Comparison of ENCODE assay signal across 9 cellular contexts in the genomic region with DNA sequence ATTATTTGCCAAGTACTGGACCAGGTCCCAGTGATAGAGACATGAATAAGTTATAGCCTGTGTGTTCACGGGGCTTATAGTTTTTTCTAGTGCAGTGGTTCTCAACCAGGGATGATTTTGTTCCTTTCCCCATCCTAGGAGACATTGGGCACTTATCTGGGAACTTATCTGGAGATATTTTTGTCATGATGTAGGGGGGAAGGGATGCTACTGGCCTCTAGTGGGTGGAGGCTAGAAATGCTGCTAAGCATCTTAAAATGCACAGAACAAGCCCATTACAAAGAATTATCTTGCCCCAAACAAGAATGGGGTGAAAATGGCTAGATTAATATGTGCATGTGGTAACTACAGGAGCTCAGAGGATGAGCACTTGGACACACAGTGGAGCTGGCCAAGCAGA.
DNase-seq lines count a peak whose midpoint lies in the region; ATAC-seq and TF ChIP-seq lines count a peak whose summit lies in the region.
"Had no signal": no experiment of that assay in that cellular context is flagged by ENCODE, and none has a peak within 500 bp of the region (broad histone marks: within the 10 kb centered on the region; RNA-seq: fewer than 3 reads in every experiment).

No MANE protein-coding gene starts in this region.

- H3K36me3 ChIP-seq in right lobe of liver, result no peaks in the 10 kb centered on the region
- H3K36me3 ChIP-seq in naive thymus-derived CD4-positive, alpha-beta T cell (ENCODE audit: control insufficient read depth in 2 of 3, insufficient read depth in 3 of 3, low read length in 3 of 3), result no peaks in the 10 kb centered on the region

- in situ Hi-C loops in SK-MEL-5 (cut with HindIII; ENCODE audit: low pct_unique_long_range_greater_than_20kb, low sequenced_read_pairs), result no loop called here

- TF ChIP-seq CTCF in right lobe of liver (IDR thresholded peaks at IDR 0.05), result peak; percentile 34 to 50 (median 42)

- 73% methylated on average over 1 of the region's 1 CpG for WGBS in right lobe of liver (ENCODE audit: insufficient coverage, low coverage, low lambda C conversion rate, missing lambda C conversion rate)

- peak; percentile 52 for ATAC-seq in GM21825 (IDR thresholded peaks at IDR 0.05; ENCODE audit: unreplicated experiment)
- peak; percentile 48 to 61 (median 56) for ATAC-seq in right lobe of liver
- no peak for ATAC-seq in naive thymus-derived CD4-positive, alpha-beta T cell
- ATAC-seq in GM19328 (IDR thresholded peaks at IDR 0.05; ENCODE audit: unreplicated experiment), result no peak

- no peaks in the 10 kb centered on the region for H3K9me3 ChIP-seq in right lobe of liver
- no peaks in the 10 kb centered on the region for H3K9me3 ChIP-seq in naive thymus-derived CD4-positive, alpha-beta T cell (ENCODE audit: control insufficient read depth in 2 of 3, low read length in 3 of 3)

- H3K4me1 Mint-ChIP-seq in naive thymus-derived CD4-positive, alpha-beta T cell, result peaks cover 0 to 10% (median 2%) of the 10 kb centered on the region in 7 donors
- H3K4me1 Mint-ChIP-seq: IgD-negative memory B cell had no signal

- H3K27me3 Mint-ChIP-seq in naive thymus-derived CD4-positive, alpha-beta T cell, result peaks cover 0 to 16% (median 8%) of the 10 kb centered on the region in 5 donors
- H3K27me3 Mint-ChIP-seq: IgD-negative memory B cell had no signal

- intact Hi-C loops in right lobe of liver (cut with DNase I), result no loop called here
- intact Hi-C loops in naive thymus-derived CD4-positive, alpha-beta T cell (cut with micrococcal nuclease), result loop anchor here (1.0 to 5.0 kb wide), 2 partner anchors 94 to 263 kb away; no protein-coding TSS in a partner anchor

- no peaks in the 10 kb centered on the region for H3K9me3 Mint-ChIP-seq in naive thymus-derived CD4-positive, alpha-beta T cell
- H3K9me3 Mint-ChIP-seq: IgD-negative memory B cell had no signal

- no peaks in the 10 kb centered on the region for H3K4me1 ChIP-seq in right lobe of liver
- peaks cover 0 to 15% of the 10 kb centered on the region in 2 donors for H3K4me1 ChIP-seq in naive thymus-derived CD4-positive, alpha-beta T cell (ENCODE audit: control insufficient read depth in 2 of 2, insufficient read depth in 2 of 2, low read length in 2 of 2)

- no peak for TF ChIP-seq POLR2A in right lobe of liver (IDR thresholded peaks at IDR 0.05)

- POLR2A ChIA-PET in naive thymus-derived CD4-positive, alpha-beta T cell (lab: Charles Lee), result no interaction called here

- CTCF ChIA-PET in naive thymus-derived CD4-positive, alpha-beta T cell (lab: Charles Lee), result no interaction called here

- no peak overlapping the region for H3K4me3 ChIP-seq in right lobe of liver
- no peak overlapping the region for H3K4me3 ChIP-seq in naive thymus-derived CD4-positive, alpha-beta T cell (ENCODE audit: low read length)

- H3K27ac ChIP-seq in right lobe of liver, result no peak overlapping the region
- no peak overlapping the region for H3K27ac ChIP-seq in naive thymus-derived CD4-positive, alpha-beta T cell (ENCODE audit: low read depth, low read length)

- H3K4me3 Mint-ChIP-seq in naive thymus-derived CD4-positive, alpha-beta T cell, result peak overlapping the region in 1 of 10 donors; percentile 11
- H3K4me3 Mint-ChIP-seq: IgD-negative memory B cell had no signal

- H3K27ac Mint-ChIP-seq in naive thymus-derived CD4-positive, alpha-beta T cell, result peak overlapping the region in 1 of 9 donors; percentile 70
- H3K27ac Mint-ChIP-seq: IgD-negative memory B cell had no signal

- no peaks in the 10 kb centered on the region for H3K27me3 ChIP-seq in right lobe of liver
- H3K27me3 ChIP-seq in naive thymus-derived CD4-positive, alpha-beta T cell (ENCODE audit: control insufficient read depth in 2 of 2, insufficient read depth in 2 of 2, low read length in 2 of 2), result no peaks in the 10 kb centered on the region

- peak; percentile 37 for DNase-seq in Daoy (ENCODE audit: low read depth)
- peak; percentile 73 for DNase-seq in SK-MEL-5 (ENCODE audit: low read depth, low spot score)
- DNase-seq in right lobe of liver, result no peak
- no peak for DNase-seq in COLO668 (lab: John Stamatoyannopoulos, UW; ENCODE audit: unreplicated experiment)
- no peak for DNase-seq in naive thymus-derived CD4-positive, alpha-beta T cell
- DNase-seq in SIG-M5 (lab: John Stamatoyannopoulos, UW), result no peak

- H3K36me3 Mint-ChIP-seq in naive thymus-derived CD4-positive, alpha-beta T cell, result no peaks in the 10 kb centered on the region

Comparison
In these comparisons a context has a peak if more than half of its experiments do, and no peak if none do; other contexts are left out.
1. DNase-seq: peak in Daoy (single experiment) and SK-MEL-5 (single experiment); none in right lobe of liver (0 of 3), COLO668 (single experiment), naive thymus-derived CD4-positive, alpha-beta T cell (0 of 9) and SIG-M5 (single experiment).
2. ATAC-seq: peak in GM21825 (single experiment) and right lobe of liver (4 of 4); none in naive thymus-derived CD4-positive, alpha-beta T cell (single experiment) and GM19328 (single experiment).
3. intact Hi-C loops: an anchor here in naive thymus-derived CD4-positive, alpha-beta T cell (1.0 to 5.0 kb wide); none called in right lobe of liver.